In genomic region chr18:36311026-36311570, GRCh38 we compare ENCODE assay signal across 19 cellular contexts. TPM values are rescaled to one million over a fixed set of nuclear protein-coding genes. Genes with fewer than 3 reads are reported as not detected.
DNase-seq lines count a peak whose midpoint lies in the region; ATAC-seq and TF ChIP-seq lines count a peak whose summit lies in the region.
"Had no signal": no experiment of that assay in that cellular context is flagged by ENCODE, and none has a peak within 500 bp of the region (broad histone marks: within the 10 kb centered on the region; RNA-seq: fewer than 3 reads in every experiment).

No MANE protein-coding gene starts in this region.

- no peak overlapping the region for H3K4ac ChIP-seq in mesenchymal stem cell (ENCODE audit: low read depth in 1 of 2, low read length in 2 of 2)

- no peak for ATAC-seq in left cardiac atrium
- no peak for ATAC-seq in Panc1
- ATAC-seq: SK-N-SH treated with all-trans-retinoic acid at 6 μM for 48 hours had no signal

- H3K4me1 Mint-ChIP-seq in activated CD4-positive, alpha-beta T cell treated with anti-CD3 and anti-CD28 coated beads, Interleukin-2, amount 10 ng/mL, durations not matched to agents 24 days and 14 days: no peaks in the 10 kb centered on the region

- peaks cover 83% of the 10 kb centered on the region for H3K4me1 ChIP-seq in cardiac muscle cell (ENCODE audit: low read depth)
- H3K4me1 ChIP-seq in Panc1 (ENCODE audit: control insufficient read depth, insufficient read depth, low read length): peaks cover 71% of the 10 kb centered on the region
- peaks cover 48% of the 10 kb centered on the region for H3K4me1 ChIP-seq in mesenchymal stem cell (ENCODE audit: control insufficient read depth, insufficient read depth, low read depth, low read length)

- H3K9me3 Mint-ChIP-seq in activated CD4-positive, alpha-beta T cell treated with anti-CD3 and anti-CD28 coated beads, Interleukin-2, amount 10 ng/mL, durations not matched to agents 24 days and 14 days: no peaks in the 10 kb centered on the region

- no TSS peak for BruUV-seq in Panc1 (replicated peaks; lab: Mats Ljungman, UMichigan)

- H3K4me2 ChIP-seq in mesenchymal stem cell (ENCODE audit: low read length, poor library complexity, severe bottlenecking): no peak overlapping the region
- H3K4me2 ChIP-seq: KMS-11 had no signal

- H3K4me3 ChIP-seq in cardiac muscle cell (no peak overlapping the region), Panc1 (ENCODE audit: low read depth in 2 of 2, low read length in 2 of 2) (no peak overlapping the region), mesenchymal stem cell (ENCODE audit: insufficient read depth in 1 of 2, low read depth in 1 of 2, low read length in 2 of 2) (no peak overlapping the region)

- CTCF ChIA-PET in Panc1 (lab: Charles Lee): no interaction called here

- no peak overlapping the region for H3K4me3 Mint-ChIP-seq in activated CD4-positive, alpha-beta T cell treated with anti-CD3 and anti-CD28 coated beads, Interleukin-2, amount 10 ng/mL, durations not matched to agents 24 days and 14 days

- no peak overlapping the region for H3K27ac Mint-ChIP-seq in activated CD4-positive, alpha-beta T cell treated with anti-CD3 and anti-CD28 coated beads, Interleukin-2, amount 10 ng/mL, durations not matched to agents 24 days and 14 days

- H2BK5ac ChIP-seq in mesenchymal stem cell (ENCODE audit: low read depth, low read length, poor library complexity, severe bottlenecking): no peak overlapping the region

- WGBS in mesenchymal stem cell: 51% methylated on average over 5 of the region's 5 CpGs

- no peak for TF ChIP-seq CTCF in cardiac muscle cell (IDR thresholded peaks at IDR 0.05; ENCODE audit: low read depth, low read length)
- no peak for TF ChIP-seq CTCF in Panc1 (IDR thresholded peaks at IDR 0.05)

- in situ Hi-C loops in Panc1 (cut with HindIII; ENCODE audit: low pct_unique_long_range_greater_than_20kb, low sequenced_read_pairs): no loop called here

- H2AK5ac ChIP-seq in mesenchymal stem cell (ENCODE audit: low read length, severe bottlenecking): peak overlapping the region; percentile 49

- H4K8ac ChIP-seq in mesenchymal stem cell (ENCODE audit: low read length): no peak overlapping the region

- H3K27ac ChIP-seq in cardiac muscle cell (peak overlapping the region; percentile 19), Panc1 (ENCODE audit: low read length) (peak overlapping the region; percentile 54), mesenchymal stem cell (ENCODE audit: low read length, poor library complexity, severe bottlenecking) (peak overlapping the region; percentile 92)
- H3K27ac ChIP-seq: KMS-11 had no signal

- no peak overlapping the region for H3K23ac ChIP-seq in mesenchymal stem cell (ENCODE audit: low read length in 2 of 2)

- H3K27me3 ChIP-seq in cardiac muscle cell (no peaks in the 10 kb centered on the region), Panc1 (ENCODE audit: control insufficient read depth, insufficient read depth, low read length) (no peaks in the 10 kb centered on the region), mesenchymal stem cell (ENCODE audit: control insufficient read depth in 1 of 2, insufficient read depth in 1 of 2, low read length in 2 of 2) (no peaks in the 10 kb centered on the region)

- H3K9me3 ChIP-seq in cardiac muscle cell (ENCODE audit: low read depth) (no peaks in the 10 kb centered on the region), Panc1 (ENCODE audit: control insufficient read depth, insufficient read depth, low read depth, low read length) (no peaks in the 10 kb centered on the region), mesenchymal stem cell (ENCODE audit: control insufficient read depth, low read length) (no peaks in the 10 kb centered on the region)

- H2BK120ac ChIP-seq in mesenchymal stem cell (ENCODE audit: low read depth, low read length): no peak overlapping the region

- DNase-seq in cardiac muscle cell (ENCODE audit: low read depth in 1 of 2, low spot score in 1 of 2) (no peak), left cardiac atrium (no peak), Panc1 (ENCODE audit: low read depth, low spot score) (no peak), mesenchymal stem cell (no peak), SIG-M5 (lab: John Stamatoyannopoulos, UW) (no peak), NCI-H2029 treated with DMSO at 0.1 percent for 48 hours (lab: John Stamatoyannopoulos, UW) (no peak)
- DNase-seq in stimulated activated CD4-positive, alpha-beta T cell treated with anti-CD3 and anti-CD28 coated beads, Interleukin-2, amount 100 ng/mL, for 24 hours: no peak
- no peak for DNase-seq in activated CD4-positive, alpha-beta T cell treated with anti-CD3 and anti-CD28 coated beads, Interleukin-2, amount 10 ng/mL, durations not matched to agents 24 days and 14 days
- DNase-seq: AML-193, GF-D8, GOT3, MM.1S, NCI-H1105 treated with DMSO at 0.1 percent for 48 hours, NCI-H2081, NCI-H510A treated with DMSO at 0.1 percent for 48 hours, OCI-M1, Right ventricle myocardium superior had no signal

- POLR2A ChIA-PET in Panc1 (lab: Charles Lee): no interaction called here

- intact Hi-C loops in left cardiac atrium (cut with DNase I) (no loop called here), Panc1 (cut with micrococcal nuclease; ENCODE audit: unreplicated experiment) (no loop called here)
- intact Hi-C loops in activated CD4-positive, alpha-beta T cell treated with anti-CD3 and anti-CD28 coated beads, Interleukin-2, amount 10 ng/mL, durations not matched to agents 24 days and 14 days (cut with micrococcal nuclease): no loop called here

- H3K36me3 ChIP-seq in cardiac muscle cell (no peaks in the 10 kb centered on the region), Panc1 (ENCODE audit: control insufficient read depth, insufficient read depth, low read length) (no peaks in the 10 kb centered on the region), mesenchymal stem cell (ENCODE audit: control insufficient read depth in 1 of 2, insufficient read depth in 2 of 2, low read depth in 1 of 2, low read length in 2 of 2) (peaks cover 0 to 4% of the 10 kb centered on the region in 2 experiments)

- H2BK12ac ChIP-seq in mesenchymal stem cell (ENCODE audit: low read length in 2 of 2): no peak overlapping the region

- no peaks in the 10 kb centered on the region for H3K36me3 Mint-ChIP-seq in activated CD4-positive, alpha-beta T cell treated with anti-CD3 and anti-CD28 coated beads, Interleukin-2, amount 10 ng/mL, durations not matched to agents 24 days and 14 days (ENCODE audit: low read depth)

- peaks cover 13% of the 10 kb centered on the region for H3K27me3 Mint-ChIP-seq in activated CD4-positive, alpha-beta T cell treated with anti-CD3 and anti-CD28 coated beads, Interleukin-2, amount 10 ng/mL, durations not matched to agents 24 days and 14 days

- peak overlapping the region; percentile 64 for H4K91ac ChIP-seq in mesenchymal stem cell (ENCODE audit: low read length)

- H3K79me1 ChIP-seq in mesenchymal stem cell (replicated peaks; ENCODE audit: low read length, poor library complexity, severe bottlenecking): peaks cover 19% of the 10 kb centered on the region

- H2BK15ac ChIP-seq in mesenchymal stem cell (ENCODE audit: low read depth, poor library complexity, severe bottlenecking): no peak overlapping the region

- no peak overlapping the region for H3K18ac ChIP-seq in mesenchymal stem cell (ENCODE audit: low read depth in 1 of 2, low read length in 2 of 2)

- H3K14ac ChIP-seq in mesenchymal stem cell (ENCODE audit: low read length in 2 of 2): no peak overlapping the region

- no peak overlapping the region for H2AFZ ChIP-seq in mesenchymal stem cell (ENCODE audit: low read depth, low read length)

- no peak overlapping the region for H3K9ac ChIP-seq in mesenchymal stem cell (ENCODE audit: low read length)
- H3K9ac ChIP-seq: KMS-11 had no signal

RNA-seq across cellular contexts. Expression of gene FHOD3, which starts 13.6 kb away (rescaled TPM):
- total RNA-seq in cardiac muscle cell (262 and 347 TPM in 2 replicates), left cardiac atrium (100 to 1,000 TPM; 117 to 119 TPM), Panc1 (2021; ENCODE audit: unreplicated experiment) (22.7 TPM)
- 127 and 129 TPM in 2 replicates for polyA plus RNA-seq in cardiac muscle cell
- polyA plus RNA-seq in Panc1 (2012; ENCODE audit: insufficient read length): 14.0 TPM
- polyA plus RNA-seq in mesenchymal stem cell (2013, experiment 1 of 2): 0.23 TPM
- 0.23 TPM for polyA plus RNA-seq in mesenchymal stem cell (2013, experiment 2 of 2)
- not detected in 2 replicates for total RNA-seq in activated CD4-positive, alpha-beta T cell treated with anti-CD3 and anti-CD28 coated beads, Interleukin-2, amount 10 ng/mL, durations not matched to agents 24 days and 14 days

Comparison
In these comparisons a context has a peak if more than half of its experiments do, and no peak if none do; other contexts are left out.
1. H3K27ac ChIP-seq: peak in every context shown above with its lines; median percentile 92 in mesenchymal stem cell; 54 in Panc1; 19 in cardiac muscle cell.
2. RNA of gene FHOD3, which starts 13.6 kb away (total RNA-seq): 262 to 347 TPM in cardiac muscle cell, 117 to 119 TPM in left cardiac atrium and 22.7 TPM in Panc1 (single experiment); not detected in activated CD4-positive, alpha-beta T cell treated with anti-CD3 and anti-CD28 coated beads, Interleukin-2, amount 10 ng/mL, durations not matched to agents 24 days and 14 days; every median in the first group is over 10 times any median in the second.